Comparison of ENCODE assay signal across 19 cellular contexts in genomic region chr1:97654866-97655265, GRCh38.
"Had no signal": no experiment of that assay in that cellular context is flagged by ENCODE, and none has a peak within 500 bp of the region (broad histone marks: within the 10 kb centered on the region; RNA-seq: fewer than 3 reads in every experiment).

No MANE protein-coding gene starts in this region.

- H3K4me1 Mint-ChIP-seq: activated CD4-positive, alpha-beta memory T cell treated with anti-CD3 and anti-CD28 coated beads, Interleukin-2, amount 10 ng/mL, durations not matched to agents 7 days and 5 days; activated CD4-positive, alpha-beta T cell treated with anti-CD3 and anti-CD28 coated beads, Interleukin-2, amount 10 ng/mL, durations not matched to agents 24 days and 14 days; activated naive CD4-positive, alpha-beta T cell treated with anti-CD3 and anti-CD28 coated beads, Interleukin-2, amount 10 ng/mL, durations not matched to agents 7 days and 5 days; nephron had no signal

- H3K9me3 ChIP-seq: esophagus muscularis mucosa, heart left ventricle, neutrophil, ovary, prostate gland, thyroid gland, upper lobe of right lung had no signal

- ATAC-seq: activated T-cell treated with anti-CD3 and anti-CD28 coated beads, Interleukin-2, amount 50 U/mL, for 72 hours; heart left ventricle; left ventricle myocardium superior; upper lobe of right lung had no signal

- H3K27ac Mint-ChIP-seq: activated CD4-positive, alpha-beta memory T cell treated with anti-CD3 and anti-CD28 coated beads, Interleukin-2, amount 10 ng/mL, durations not matched to agents 7 days and 5 days; activated CD4-positive, alpha-beta T cell treated with anti-CD3 and anti-CD28 coated beads, Interleukin-2, amount 10 ng/mL, durations not matched to agents 24 days and 14 days; activated naive CD4-positive, alpha-beta T cell treated with anti-CD3 and anti-CD28 coated beads, Interleukin-2, amount 10 ng/mL, durations not matched to agents 7 days and 5 days; activated T-cell treated with anti-CD3 and anti-CD28 coated beads, Interleukin-2, amount 50 U/mL, for 72 hours; nephron had no signal

- H3K27me3 ChIP-seq: esophagus muscularis mucosa, heart left ventricle, neutrophil, ovary, thyroid gland, upper lobe of right lung had no signal

- H3K27ac ChIP-seq: coronary artery, esophagus muscularis mucosa, heart left ventricle, neutrophil, ovary, prostate gland, thyroid gland, upper lobe of right lung had no signal

- DNase-seq: activated CD4-positive, alpha-beta memory T cell treated with anti-CD3 and anti-CD28 coated beads, Interleukin-2, amount 10 ng/mL, durations not matched to agents 7 days and 5 days; activated CD4-positive, alpha-beta T cell treated with anti-CD3 and anti-CD28 coated beads, Interleukin-2, amount 10 ng/mL, durations not matched to agents 24 days and 14 days; activated effector memory CD4-positive, alpha-beta T cell treated with Interleukin-2 at 50 U/mL for 16 hours; activated naive CD4-positive, alpha-beta T cell treated with anti-CD3 and anti-CD28 coated beads, Interleukin-2, amount 10 ng/mL, durations not matched to agents 7 days and 5 days; activated T-cell treated with anti-CD3 and anti-CD28 coated beads, Interleukin-2, amount 50 U/mL, for 72 hours; heart left ventricle; left ventricle myocardium superior; mammary epithelial cell; ovary; stimulated activated CD4-positive, alpha-beta T cell treated with anti-CD3 and anti-CD28 coated beads, Interleukin-4, amount 100 ng/mL, for 24 hours; stimulated activated naive CD4-positive, alpha-beta T cell treated with Interleukin-2 at 50 U/mL for 16 hours; thyroid gland; upper lobe of right lung had no signal

- H3K9me3 Mint-ChIP-seq: activated CD4-positive, alpha-beta memory T cell treated with anti-CD3 and anti-CD28 coated beads, Interleukin-2, amount 10 ng/mL, durations not matched to agents 7 days and 5 days; activated CD4-positive, alpha-beta T cell treated with anti-CD3 and anti-CD28 coated beads, Interleukin-2, amount 10 ng/mL, durations not matched to agents 24 days and 14 days; activated naive CD4-positive, alpha-beta T cell treated with anti-CD3 and anti-CD28 coated beads, Interleukin-2, amount 10 ng/mL, durations not matched to agents 7 days and 5 days; activated T-cell treated with anti-CD3 and anti-CD28 coated beads, Interleukin-2, amount 50 U/mL, for 72 hours; central memory CD8-positive, alpha-beta T cell; nephron had no signal

- H3K36me3 ChIP-seq: esophagus muscularis mucosa, heart left ventricle, neutrophil, ovary, prostate gland, thyroid gland, upper lobe of right lung had no signal

- H3K27me3 Mint-ChIP-seq: activated CD4-positive, alpha-beta memory T cell treated with anti-CD3 and anti-CD28 coated beads, Interleukin-2, amount 10 ng/mL, durations not matched to agents 7 days and 5 days; activated CD4-positive, alpha-beta T cell treated with anti-CD3 and anti-CD28 coated beads, Interleukin-2, amount 10 ng/mL, durations not matched to agents 24 days and 14 days; activated naive CD4-positive, alpha-beta T cell treated with anti-CD3 and anti-CD28 coated beads, Interleukin-2, amount 10 ng/mL, durations not matched to agents 7 days and 5 days; central memory CD8-positive, alpha-beta T cell had no signal

- H3K4me3 ChIP-seq: coronary artery, esophagus muscularis mucosa, heart left ventricle, ovary, prostate gland, thyroid gland, upper lobe of right lung had no signal

- H3K4me1 ChIP-seq: esophagus muscularis mucosa, heart left ventricle, prostate gland, thyroid gland, upper lobe of right lung had no signal

- H3K4me3 Mint-ChIP-seq: activated CD4-positive, alpha-beta memory T cell treated with anti-CD3 and anti-CD28 coated beads, Interleukin-2, amount 10 ng/mL, durations not matched to agents 7 days and 5 days; activated CD4-positive, alpha-beta T cell treated with anti-CD3 and anti-CD28 coated beads, Interleukin-2, amount 10 ng/mL, durations not matched to agents 24 days and 14 days; activated naive CD4-positive, alpha-beta T cell treated with anti-CD3 and anti-CD28 coated beads, Interleukin-2, amount 10 ng/mL, durations not matched to agents 7 days and 5 days; activated T-cell treated with anti-CD3 and anti-CD28 coated beads, Interleukin-2, amount 50 U/mL, for 72 hours; central memory CD8-positive, alpha-beta T cell; nephron had no signal
